17 cellular contexts compared by ENCODE assay signal in genomic region chr10:4723860-4724259, GRCh38.
DNase-seq lines count a peak whose midpoint lies in the region; ATAC-seq, FAIRE-seq and TF ChIP-seq lines count a peak whose summit lies in the region.
"Had no signal": no experiment of that assay in that cellular context is flagged by ENCODE, and none has a peak within 500 bp of the region (broad histone marks: within the 10 kb centered on the region; RNA-seq: fewer than 3 reads in every experiment).

No MANE protein-coding gene starts in this region.

- CTCF ChIA-PET in A549 (lab: Yijun Ruan, JAX) (interaction anchor here (1.3 to 1.5 kb wide), 2 partner anchors 39 to 211 kb away, joined by 3 to 4 read pairs; no protein-coding TSS in a partner anchor), HEK293 (lab: Yijun Ruan, JAX) (interaction anchor here (0.6 kb wide), 1 partner anchor 15 kb away, joined by 3 read pairs; no protein-coding TSS in a partner anchor)

- no peak overlapping the region for H3K4me2 ChIP-seq in A549

- DNase-seq in A549 (ENCODE audit: low read depth in 1 of 2, low spot score in 1 of 2): no peak
- no peak for DNase-seq in SK-N-MC (ENCODE audit: low read depth, low spot score)
- DNase-seq in pancreas: no peak
- no peak for DNase-seq in NCI-H2081 (lab: John Stamatoyannopoulos, UW)
- no peak for DNase-seq in DMS153 (lab: John Stamatoyannopoulos, UW)
- DNase-seq in NCI-H748 treated with DMSO at 0.1 percent for 48 hours (lab: John Stamatoyannopoulos, UW): no peak
- DNase-seq in left ventricle myocardium superior: no peak
- DNase-seq: C1 segment of cervical spinal cord; CD4-positive, alpha-beta T cell; DMS79 treated with DMSO at 0.1 percent for 48 hours; EL had no signal

- POLR2A ChIA-PET in A549 (lab: Yijun Ruan, JAX): no interaction called here
- POLR2A ChIA-PET in HEK293 (lab: Yijun Ruan, JAX): no interaction called here

- H3K4me3 ChIP-seq in A549: no peak overlapping the region
- no peak overlapping the region for H3K4me3 ChIP-seq in HEK293 (ENCODE audit: low read depth, low read length)
- H3K4me3 ChIP-seq in SK-N-MC: no peak overlapping the region
- no peak overlapping the region for H3K4me3 ChIP-seq in pancreas
- H3K4me3 ChIP-seq: HAP-1 had no signal

- TF ChIP-seq POLR2A in A549 (IDR thresholded peaks at IDR 0.05; ENCODE audit: low read length): no peak

- peaks cover 12% of the 10 kb centered on the region; the same call in 2 of the 3 replicates for H3K9me3 ChIP-seq in A549
- H3K9me3 ChIP-seq in HEK293 (ENCODE audit: control insufficient read depth, insufficient read depth, low read depth, low read length): no peaks in the 10 kb centered on the region
- no peaks in the 10 kb centered on the region for H3K9me3 ChIP-seq in SK-N-MC (ENCODE audit: low read depth, low read length)
- H3K9me3 ChIP-seq in pancreas: peaks cover 0 to 4% (median 0%) of the 10 kb centered on the region in 4 donors
- H3K9me3 ChIP-seq: HAP-1 had no signal

- H3K36me3 ChIP-seq in HEK293 (ENCODE audit: control insufficient read depth in 2 of 2, insufficient read depth in 1 of 2, low read length in 2 of 2): no peaks in the 10 kb centered on the region
- no peaks in the 10 kb centered on the region for H3K36me3 ChIP-seq in SK-N-MC (ENCODE audit: insufficient read depth, low read length)
- H3K36me3 ChIP-seq in pancreas: no peaks in the 10 kb centered on the region
- H3K36me3 ChIP-seq: HAP-1 had no signal

- no peak for TF ChIP-seq EP300 in A549 (IDR thresholded peaks at IDR 0.05)

- intact Hi-C loops in pancreas (cut with DNase I) (no loop called here), left ventricle myocardium superior (cut with micrococcal nuclease) (no loop called here)

- TF ChIP-seq RAD21 in A549 (conservative IDR thresholded peaks at IDR 0.05 in 1 of 2, IDR thresholded peaks at IDR 0.05 in 1 of 2): no peak

- H3K27me3 ChIP-seq in pancreas: peaks cover 0 to under 1% (median 0%) of the 10 kb centered on the region in 4 donors

- FAIRE-seq in A549 (lab: Jason Lieb, UNC): peak; percentile 51
- peak; percentile 41 for FAIRE-seq in pancreas (lab: Jason Lieb, UNC)
- FAIRE-seq: GM12892, GM19239, H1 had no signal

- H3K4me1 ChIP-seq in A549: peaks cover 34% of the 10 kb centered on the region
- no peaks in the 10 kb centered on the region for H3K4me1 ChIP-seq in HEK293 (ENCODE audit: control insufficient read depth, insufficient read depth, low read length)
- H3K4me1 ChIP-seq in pancreas: peaks cover 9 to 20% (median 15%) of the 10 kb centered on the region in 3 donors
- H3K4me1 ChIP-seq: HAP-1 had no signal

- H3K9ac ChIP-seq in SK-N-MC (ENCODE audit: insufficient read length): no peak overlapping the region

- TF ChIP-seq CTCF in A549 (IDR thresholded peaks at IDR 0.05) (no peak), HEK293 (tag by site-specific recombination; IDR thresholded peaks at IDR 0.05) (no peak), pancreas (IDR thresholded peaks at IDR 0.05) (no peak)

- ATAC-seq in A549: no peak
- ATAC-seq in pancreas: no peak
- ATAC-seq in left ventricle myocardium superior: no peak

- H3K27ac ChIP-seq in A549: peak overlapping the region; percentile 68 to 83; a peak in 4 of 6 replicates
- H3K27ac ChIP-seq in HEK293 (ENCODE audit: extremely low read depth, low read depth, low read length): no peak overlapping the region
- peak overlapping the region; percentile 25; the same call in 1 of the 2 replicates for H3K27ac ChIP-seq in SK-N-MC
- H3K27ac ChIP-seq in pancreas: no peak overlapping the region
- H3K27ac ChIP-seq: HL-60 had no signal

TF ChIP-seq in A549, 52 proteins besides CTCF, POLR2A, EP300 and RAD21:
- no peak for TF ChIP-seq CEBPB (IDR thresholded peaks at IDR 0.05)
- TF ChIP-seq ZSCAN20 (CRISPR knock-in tag; IDR thresholded peaks at IDR 0.05): no peak
- TF ChIP-seq MYC (IDR thresholded peaks at IDR 0.05; ENCODE audit: borderline replicate concordance, low read length): no peak
- TF ChIP-seq HMGXB4 (CRISPR knock-in tag; IDR thresholded peaks at IDR 0.05; ENCODE audit: borderline replicate concordance): no peak
- TF ChIP-seq CBX8 (IDR thresholded peaks at IDR 0.05): no peak
- no peak for TF ChIP-seq CHD2 (IDR thresholded peaks at IDR 0.05; ENCODE audit: low read length, partially characterized antibody)
- no peak for TF ChIP-seq KDM1A (IDR thresholded peaks at IDR 0.05; ENCODE audit: low read depth)
- no peak for TF ChIP-seq JUN (IDR thresholded peaks at IDR 0.05)
- no peak for TF ChIP-seq CBX2 (IDR thresholded peaks at IDR 0.05; ENCODE audit: borderline replicate concordance, low read depth)

TF ChIP-seq in HEK293, 187 proteins besides CTCF, POLR2A, EP300 and RAD21:
- TF ChIP-seq ZNF214 (tag by site-specific recombination; IDR thresholded peaks at IDR 0.05; ENCODE audit: borderline replicate concordance): peak; percentile 98
- TF ChIP-seq OSR2 (tag by site-specific recombination; IDR thresholded peaks at IDR 0.05): no peak
- TF ChIP-seq, protein P1, sequence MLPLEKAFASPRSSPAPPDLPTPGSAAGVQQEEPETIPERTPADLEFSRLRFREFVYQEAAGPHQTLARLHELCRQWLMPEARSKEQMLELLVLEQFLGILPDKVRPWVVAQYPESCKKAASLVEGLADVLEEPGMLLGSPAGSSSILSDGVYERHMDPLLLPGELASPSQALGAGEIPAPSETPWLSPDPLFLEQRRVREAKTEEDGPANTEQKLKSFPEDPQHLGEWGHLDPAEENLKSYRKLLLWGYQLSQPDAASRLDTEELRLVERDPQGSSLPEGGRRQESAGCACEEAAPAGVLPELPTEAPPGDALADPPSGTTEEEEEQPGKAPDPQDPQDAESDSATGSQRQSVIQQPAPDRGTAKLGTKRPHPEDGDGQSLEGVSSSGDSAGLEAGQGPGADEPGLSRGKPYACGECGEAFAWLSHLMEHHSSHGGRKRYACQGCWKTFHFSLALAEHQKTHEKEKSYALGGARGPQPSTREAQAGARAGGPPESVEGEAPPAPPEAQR (tag by site-specific recombination; IDR thresholded peaks at IDR 0.05): no peak
- TF ChIP-seq ZNF23 (tag by site-specific recombination; IDR thresholded peaks at IDR 0.05; ENCODE audit: borderline replicate concordance): no peak
- TF ChIP-seq ZNF391 (tag by site-specific recombination; IDR thresholded peaks at IDR 0.05; ENCODE audit: borderline replicate concordance, low read depth): no peak
- TF ChIP-seq ZFP37 (tag by site-specific recombination; IDR thresholded peaks at IDR 0.05): no peak
- TF ChIP-seq ZNF175 (tag by site-specific recombination; IDR thresholded peaks at IDR 0.05): no peak

Comparison
In these comparisons a context has a peak if more than half of its experiments do, and no peak if none do; other contexts are left out.
1. H3K27ac ChIP-seq: peak in A549 (2 of 2) and SK-N-MC (single experiment); none in HEK293 (single experiment) and pancreas (0 of 4).